In genomic region chr3:140922634-140923033, GRCh38 we compare ENCODE assay signal across 8 cellular contexts. TPM values are rescaled to one million over a fixed set of nuclear protein-coding genes. Genes with fewer than 3 reads are reported as not detected.
A peak's percentile ranks its signal among the peaks of the same experiment; 100 is the strongest.
DNase-seq lines count a peak whose midpoint lies in the region; ATAC-seq and TF ChIP-seq lines count a peak whose summit lies in the region.

No MANE protein-coding gene starts in this region.

- BruUV-seq in IMR-90 (replicated peaks; lab: Mats Ljungman, UMichigan), result no TSS peak

- H3K9me3 ChIP-seq in DND-41 (ENCODE audit: insufficient read depth, low read length, severe bottlenecking), result no peaks in the 10 kb centered on the region
- no peaks in the 10 kb centered on the region for H3K9me3 ChIP-seq in IMR-90 (ENCODE audit: control insufficient read depth, insufficient read depth, low read length)
- no peaks in the 10 kb centered on the region for H3K9me3 ChIP-seq in mesenchymal stem cell (ENCODE audit: control insufficient read depth, low read length)

- peaks cover 4% of the 10 kb centered on the region for H3K27me3 ChIP-seq in DND-41 (ENCODE audit: insufficient read depth, low read length, poor library complexity)
- H3K27me3 ChIP-seq in IMR-90 (ENCODE audit: control insufficient read depth, insufficient read depth, low read length), result peaks cover 6% of the 10 kb centered on the region
- peaks cover 3 to 8% of the 10 kb centered on the region in 2 experiments for H3K27me3 ChIP-seq in mesenchymal stem cell (ENCODE audit: control insufficient read depth in 1 of 2, insufficient read depth in 1 of 2, low read length in 2 of 2)

- H2AK5ac ChIP-seq in IMR-90 (ENCODE audit: low read depth, low read length), result no peak overlapping the region
- H2AK5ac ChIP-seq in mesenchymal stem cell (ENCODE audit: low read length, severe bottlenecking), result no peak overlapping the region

- no peak for TF ChIP-seq POLR2A in IMR-90 (IDR thresholded peaks at IDR 0.05; ENCODE audit: low read depth, low read length)

- no peaks in the 10 kb centered on the region for H3K79me2 ChIP-seq in DND-41 (ENCODE audit: insufficient read depth, low read length)

- H3K14ac ChIP-seq in IMR-90 (replicated peaks; ENCODE audit: low read depth, low read length) (no peak overlapping the region), mesenchymal stem cell (ENCODE audit: low read length in 2 of 2) (peak overlapping the region in 1 of 2 experiments; percentile 41)

- H2BK12ac ChIP-seq in mesenchymal stem cell (ENCODE audit: low read length in 2 of 2), result no peak overlapping the region

- DNase-seq in DND-41 (no peak), IMR-90 (peak; percentile 49), astrocyte of the cerebellum (ENCODE audit: low read depth) (no peak), mesenchymal stem cell (peak; percentile 44), substantia nigra (lab: John Stamatoyannopoulos, UW) (no peak)

- H2BK120ac ChIP-seq in IMR-90 (ENCODE audit: low read depth, low read length) (no peak overlapping the region), mesenchymal stem cell (ENCODE audit: low read depth, low read length) (no peak overlapping the region)

- H4K5ac ChIP-seq in IMR-90 (ENCODE audit: low read depth, low read length), result no peak overlapping the region

- no peak overlapping the region for H2AK9ac ChIP-seq in IMR-90 (replicated peaks; ENCODE audit: low read depth, low read length, poor library complexity)

- H4K91ac ChIP-seq in IMR-90 (ENCODE audit: insufficient read depth, low read depth, low read length), result no peak overlapping the region
- no peak overlapping the region for H4K91ac ChIP-seq in mesenchymal stem cell (ENCODE audit: low read length)

- no peak overlapping the region for H2AFZ ChIP-seq in DND-41 (ENCODE audit: low read depth, low read length)
- H2AFZ ChIP-seq in IMR-90 (replicated peaks; ENCODE audit: low read length, poor library complexity), result no peak overlapping the region
- no peak overlapping the region for H2AFZ ChIP-seq in mesenchymal stem cell (ENCODE audit: low read depth, low read length)

- intact Hi-C loops in IMR-90 (cut with micrococcal nuclease), result loop anchor here (1.0 to 2.0 kb wide), 2 partner anchors 50 to 183 kb away; no protein-coding TSS in a partner anchor

- H2BK20ac ChIP-seq in IMR-90 (ENCODE audit: low read depth, low read length), result no peak overlapping the region

- H3K4me3 ChIP-seq in DND-41 (ENCODE audit: low read depth in 1 of 2, low read length in 2 of 2), result no peak overlapping the region
- no peak overlapping the region for H3K4me3 ChIP-seq in IMR-90 (ENCODE audit: insufficient read depth, low read depth, low read length)
- H3K4me3 ChIP-seq in astrocyte of the cerebellum (ENCODE audit: low read depth, low read length), result no peak overlapping the region
- H3K4me3 ChIP-seq in mesenchymal stem cell (ENCODE audit: insufficient read depth in 1 of 2, low read depth in 1 of 2, low read length in 2 of 2), result no peak overlapping the region

- dilution Hi-C loops in IMR-90 (cut with HindIII; ENCODE audit: low sequenced_read_pairs, unreplicated experiment), result no loop called here

- no peak overlapping the region for H3K4ac ChIP-seq in IMR-90 (ENCODE audit: low read depth, low read length)
- no peak overlapping the region for H3K4ac ChIP-seq in mesenchymal stem cell (ENCODE audit: low read depth in 1 of 2, low read length in 2 of 2)

- H4K8ac ChIP-seq in IMR-90 (ENCODE audit: low read depth in 2 of 2, low read length in 2 of 2), result no peak overlapping the region
- H4K8ac ChIP-seq in mesenchymal stem cell (ENCODE audit: low read length), result no peak overlapping the region

- peak; percentile 61 for TF ChIP-seq RAD21 in IMR-90 (IDR thresholded peaks at IDR 0.05; ENCODE audit: low read length)

- H3K79me1 ChIP-seq in IMR-90 (ENCODE audit: low read depth in 1 of 2, low read length in 2 of 2) (no peaks in the 10 kb centered on the region), mesenchymal stem cell (replicated peaks; ENCODE audit: low read length, poor library complexity, severe bottlenecking) (no peaks in the 10 kb centered on the region)

- peak; percentile 50 for TF ChIP-seq CTCF in DND-41 (IDR thresholded peaks at IDR 0.05; ENCODE audit: borderline replicate concordance, extremely low read depth, low read length, poor library complexity, severe bottlenecking)
- peak; percentile 62 for TF ChIP-seq CTCF in IMR-90 (conservative IDR thresholded peaks at IDR 0.05; ENCODE audit: low read depth, low read length)
- peak; percentile 62 for TF ChIP-seq CTCF in astrocyte of the cerebellum (IDR thresholded peaks at IDR 0.05; ENCODE audit: low read depth, low read length, missing control alignments)

- ATAC-seq in DND-41 (ENCODE audit: insufficient read depth, low read depth) (peak; percentile 37; the same call in 1 of the 3 replicates), IMR-90 (ENCODE audit: low read depth) (peak; percentile 91), HG03039 (IDR thresholded peaks at IDR 0.05; ENCODE audit: unreplicated experiment) (no peak), HG03442 (IDR thresholded peaks at IDR 0.05; ENCODE audit: unreplicated experiment) (no peak), HG02981 (IDR thresholded peaks at IDR 0.05; ENCODE audit: unreplicated experiment) (no peak)

- no peak overlapping the region for H3K9ac ChIP-seq in DND-41 (ENCODE audit: low read depth, low read length)
- H3K9ac ChIP-seq in IMR-90 (ENCODE audit: low read depth, low read length), result no peak overlapping the region
- no peak overlapping the region for H3K9ac ChIP-seq in mesenchymal stem cell (ENCODE audit: low read length)

- H2BK5ac ChIP-seq in IMR-90 (ENCODE audit: low read depth, low read length, poor library complexity, severe bottlenecking) (no peak overlapping the region), mesenchymal stem cell (ENCODE audit: low read depth, low read length, poor library complexity, severe bottlenecking) (no peak overlapping the region)

- POLR2A ChIA-PET in IMR-90 (lab: Charles Lee; ENCODE audit: unreplicated experiment), result no interaction called here

- no peak overlapping the region for H3K18ac ChIP-seq in IMR-90 (ENCODE audit: low read depth, low read length)
- H3K18ac ChIP-seq in mesenchymal stem cell (ENCODE audit: low read depth in 1 of 2, low read length in 2 of 2), result no peak overlapping the region

- H2BK15ac ChIP-seq in IMR-90 (ENCODE audit: low read depth, low read length) (no peak overlapping the region), mesenchymal stem cell (ENCODE audit: low read depth, poor library complexity, severe bottlenecking) (no peak overlapping the region)

- WGBS in IMR-90 (ENCODE audit: extremely low coverage in 2 of 2, insufficient read length in 1 of 2), 2 experiments, result no CpG with 5 or more reads among the region's 1 CpG
- WGBS in mesenchymal stem cell, result 25% methylated on average over 1 of the region's 1 CpG

- H3K9me1 ChIP-seq in IMR-90 (ENCODE audit: insufficient read depth, low read length), result no peaks in the 10 kb centered on the region

- H3K27ac ChIP-seq in DND-41 (ENCODE audit: low read length) (no peak overlapping the region), IMR-90 (ENCODE audit: insufficient read depth, low read length) (no peak overlapping the region), mesenchymal stem cell (ENCODE audit: low read length, poor library complexity, severe bottlenecking) (no peak overlapping the region), substantia nigra (ENCODE audit: low read depth, low read length, poor library complexity, severe bottlenecking) (no peak overlapping the region)

- H3K56ac ChIP-seq in IMR-90 (ENCODE audit: extremely low read depth, insufficient read depth, low read length), result no peak overlapping the region

- H3K4me2 ChIP-seq in DND-41 (ENCODE audit: insufficient read depth, low read length) (no peak overlapping the region), IMR-90 (ENCODE audit: low read depth, low read length) (no peak overlapping the region), mesenchymal stem cell (ENCODE audit: low read length, poor library complexity, severe bottlenecking) (no peak overlapping the region)

- CTCF ChIA-PET in IMR-90 (lab: Yijun Ruan, JAX), result interaction anchor here (0.5 to 1.0 kb wide), 5 partner anchors 31 to 187 kb away, joined by 3 to 5 read pairs (median 3); no protein-coding TSS in a partner anchor

- H3K23ac ChIP-seq in IMR-90 (ENCODE audit: low read depth, low read length) (no peak overlapping the region), mesenchymal stem cell (ENCODE audit: low read length in 2 of 2) (no peak overlapping the region)

- H3K36me3 ChIP-seq in DND-41 (ENCODE audit: insufficient read depth, low read length) (no peaks in the 10 kb centered on the region), IMR-90 (ENCODE audit: control insufficient read depth, insufficient read depth, low read length) (no peaks in the 10 kb centered on the region), mesenchymal stem cell (ENCODE audit: control insufficient read depth in 1 of 2, insufficient read depth in 2 of 2, low read depth in 1 of 2, low read length in 2 of 2) (no peaks in the 10 kb centered on the region)

- in situ Hi-C loops in IMR-90 (cut with MboI; ENCODE audit: low sequenced_read_pairs), result no loop called here
- in situ Hi-C loops in astrocyte of the cerebellum (cut with HindIII; ENCODE audit: low sequenced_read_pairs), result no loop called here

- no peaks in the 10 kb centered on the region for H3K4me1 ChIP-seq in DND-41 (ENCODE audit: insufficient read depth, low read length)
- no peaks in the 10 kb centered on the region for H3K4me1 ChIP-seq in IMR-90 (ENCODE audit: control insufficient read depth, insufficient read depth, low read length)
- no peaks in the 10 kb centered on the region for H3K4me1 ChIP-seq in mesenchymal stem cell (ENCODE audit: control insufficient read depth, insufficient read depth, low read depth, low read length)

- H4K20me1 ChIP-seq in DND-41 (ENCODE audit: insufficient read depth, low read length), result no peaks in the 10 kb centered on the region
- no peaks in the 10 kb centered on the region for H4K20me1 ChIP-seq in IMR-90 (ENCODE audit: insufficient read depth, low read length)

TF ChIP-seq in IMR-90, 13 proteins besides CTCF, POLR2A, EP300 and RAD21 (continues in another document):
- TF ChIP-seq, protein P1, sequence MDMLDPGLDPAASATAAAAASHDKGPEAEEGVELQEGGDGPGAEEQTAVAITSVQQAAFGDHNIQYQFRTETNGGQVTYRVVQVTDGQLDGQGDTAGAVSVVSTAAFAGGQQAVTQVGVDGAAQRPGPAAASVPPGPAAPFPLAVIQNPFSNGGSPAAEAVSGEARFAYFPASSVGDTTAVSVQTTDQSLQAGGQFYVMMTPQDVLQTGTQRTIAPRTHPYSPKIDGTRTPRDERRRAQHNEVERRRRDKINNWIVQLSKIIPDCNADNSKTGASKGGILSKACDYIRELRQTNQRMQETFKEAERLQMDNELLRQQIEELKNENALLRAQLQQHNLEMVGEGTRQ (IDR thresholded peaks at IDR 0.05; ENCODE audit: low read depth, low read length), result no peak
- TF ChIP-seq MAFK (IDR thresholded peaks at IDR 0.05; ENCODE audit: low read depth, low read length), result no peak
- peak; percentile 46 for TF ChIP-seq SMC3 (IDR thresholded peaks at IDR 0.05; ENCODE audit: low read depth, low read length)
- no peak for TF ChIP-seq CEBPB (IDR thresholded peaks at IDR 0.05; ENCODE audit: low read depth, low read length)

RNA-seq across cellular contexts. Expression of gene SLC25A36, which starts 19.0 kb away (rescaled TPM):
- 70.3 and 76.7 TPM in 2 replicates for total RNA-seq in IMR-90 (2012; rRNA removed)
- 25.9 and 31.3 TPM in 2 replicates for polyA plus RNA-seq in IMR-90 (2012; rRNA removed)
- polyA plus RNA-seq in IMR-90 (2012; cell fraction: cytosol; rRNA removed), result 17.6 and 20.7 TPM in 2 replicates
- polyA plus RNA-seq in IMR-90 (2012; cell fraction: nucleus; rRNA removed; ENCODE audit: low replicate concordance), result 73.4 and 187 TPM in 2 replicates
- 26.3 TPM for polyA plus RNA-seq in mesenchymal stem cell (2013, experiment 1 of 2)
- polyA plus RNA-seq in mesenchymal stem cell (2013, experiment 2 of 2), result 26.3 TPM

Comparison
In these comparisons a context has a peak if more than half of its experiments do, and no peak if none do; other contexts are left out.
1. ATAC-seq: peak in DND-41 (single experiment) and IMR-90 (single experiment); none in HG03039 (single experiment), HG03442 (single experiment) and HG02981 (single experiment).
2. DNase-seq: peak in IMR-90 (single experiment) and mesenchymal stem cell (single experiment); none in DND-41 (single experiment), astrocyte of the cerebellum (single experiment) and substantia nigra (0 of 49).
3. Peak in every context shown above with its lines, with median percentiles within 50 percentile points of each other: CTCF ChIP-seq.